8 cellular contexts compared by ENCODE assay signal in genomic region chr6:163415620-163416379, GRCh38. TPM values are rescaled to one million over a fixed set of nuclear protein-coding genes. Genes with fewer than 3 reads are reported as not detected.
A peak's percentile ranks its signal among the peaks of the same experiment; 100 is the strongest.
DNase-seq lines count a peak whose midpoint lies in the region; ATAC-seq, FAIRE-seq and TF ChIP-seq lines count a peak whose summit lies in the region.

No MANE protein-coding gene starts in this region.

- ATAC-seq in DND-41 (ENCODE audit: insufficient read depth, low read depth) = peak; percentile 32

- H3K4me2 ChIP-seq in DND-41 (ENCODE audit: insufficient read depth, low read length) (peak overlapping the region; percentile 75), SK-N-SH (peak overlapping the region; percentile 82)

- H3K4me3 Mint-ChIP-seq in HFFc6 = peak overlapping the region; percentile 98

- H3K27ac Mint-ChIP-seq in HFFc6 = peak overlapping the region; percentile 94

- peak overlapping the region; percentile 66 to 72 for H3K4me3 ChIP-seq in DND-41 (ENCODE audit: low read depth in 1 of 2, low read length in 2 of 2)
- peak overlapping the region; percentile 87 to 89 for H3K4me3 ChIP-seq in SK-N-SH (ENCODE audit: low read depth in 2 of 2, low read length in 1 of 2)
- peak overlapping the region; percentile 91 for H3K4me3 ChIP-seq in iPS-15b (ENCODE audit: low read depth, low read length)
- H3K4me3 ChIP-seq in small intestine (ENCODE audit: low read depth in 1 of 2, low read length in 2 of 2) = peak overlapping the region; percentile 83 to 93

- peaks cover 14% of the 10 kb centered on the region for H3F3A ChIP-seq in SK-N-SH (replicated peaks; ENCODE audit: insufficient read depth)

- H3K9me2 ChIP-seq in SK-N-SH = no peaks in the 10 kb centered on the region

- no peak for TF ChIP-seq RAD21 in SK-N-SH (IDR thresholded peaks at IDR 0.05; ENCODE audit: low read length)

- H3K36me3 Mint-ChIP-seq in HFFc6 (ENCODE audit: low read depth) = peaks cover 13% of the 10 kb centered on the region

- peaks cover 2% of the 10 kb centered on the region; the same call in 1 of the 2 replicates for H3K27me3 Mint-ChIP-seq in HFFc6 (ENCODE audit: insufficient read depth)

- H3K9me3 ChIP-seq in DND-41 (ENCODE audit: insufficient read depth, low read length, severe bottlenecking) = no peaks in the 10 kb centered on the region
- no peaks in the 10 kb centered on the region for H3K9me3 ChIP-seq in SK-N-SH
- no peaks in the 10 kb centered on the region for H3K9me3 ChIP-seq in iPS-15b (ENCODE audit: control insufficient read depth, insufficient read depth, low read length)
- H3K9me3 ChIP-seq in small intestine (ENCODE audit: control insufficient read depth, low read depth) = no peaks in the 10 kb centered on the region

- H3K36me3 ChIP-seq in DND-41 (ENCODE audit: insufficient read depth, low read length) (no peaks in the 10 kb centered on the region; the same call in 1 of the 2 replicates), SK-N-SH (replicated peaks in 1 of 2; ENCODE audit: control insufficient read depth in 1 of 2, insufficient read depth in 2 of 2, low read length in 1 of 2) (no peaks in the 10 kb centered on the region), iPS-15b (ENCODE audit: control insufficient read depth, insufficient read depth, low read length) (no peaks in the 10 kb centered on the region), small intestine (ENCODE audit: control insufficient read depth in 2 of 2, insufficient read depth in 2 of 2, low read length in 2 of 2) (no peaks in the 10 kb centered on the region)

- CTCF ChIA-PET in SK-N-SH (lab: Yijun Ruan, JAX) = interaction anchor here (0.6 to 3.4 kb wide), 6 partner anchors 11 to 1512 kb away, joined by 3 to 13 read pairs (median 6); no protein-coding TSS in a partner anchor

- peak overlapping the region; percentile 64 for H2AFZ ChIP-seq in DND-41 (ENCODE audit: low read depth, low read length)
- H2AFZ ChIP-seq in SK-N-SH (ENCODE audit: low read depth) = no peak overlapping the region; the same call in 1 of the 2 replicates

- H3K4me1 ChIP-seq in DND-41 (ENCODE audit: insufficient read depth, low read length) (peaks cover 23% of the 10 kb centered on the region), SK-N-SH (ENCODE audit: control insufficient read depth in 1 of 2, insufficient read depth in 2 of 2, low read depth in 1 of 2, low read length in 1 of 2) (peaks cover 9 to 24% of the 10 kb centered on the region in 2 experiments; a peak in 2 of 4 replicates), iPS-15b (ENCODE audit: control insufficient read depth, insufficient read depth, low read length) (peaks cover 4% of the 10 kb centered on the region), small intestine (ENCODE audit: control insufficient read depth in 2 of 2, insufficient read depth in 1 of 2, low read depth in 1 of 2, low read length in 1 of 2) (peaks cover 0 to 3% of the 10 kb centered on the region in 2 donors)

- H3K9ac ChIP-seq in DND-41 (ENCODE audit: low read depth, low read length) (peak overlapping the region; percentile 77), SK-N-SH (peak overlapping the region; percentile 94), iPS-15b (ENCODE audit: low read depth, low read length) (peak overlapping the region; percentile 57)

- no peak for TF ChIP-seq EP300 in SK-N-SH (IDR thresholded peaks at IDR 0.05; ENCODE audit: borderline replicate concordance in 1 of 2, low read depth in 1 of 2, low read length in 1 of 2)

- H4K20me1 ChIP-seq in DND-41 (ENCODE audit: insufficient read depth, low read length) (peaks cover 17% of the 10 kb centered on the region; the same call in 1 of the 2 replicates), SK-N-SH (ENCODE audit: insufficient read depth) (peaks cover 39% of the 10 kb centered on the region)

- H3K9me3 Mint-ChIP-seq in HFFc6 = no peaks in the 10 kb centered on the region

- H3K27me3 ChIP-seq in DND-41 (ENCODE audit: insufficient read depth, low read length, poor library complexity) = no peaks in the 10 kb centered on the region
- no peaks in the 10 kb centered on the region for H3K27me3 ChIP-seq in SK-N-SH (ENCODE audit: insufficient read depth)
- H3K27me3 ChIP-seq in iPS-15b (ENCODE audit: control insufficient read depth, insufficient read depth, low read length) = no peaks in the 10 kb centered on the region
- no peaks in the 10 kb centered on the region for H3K27me3 ChIP-seq in small intestine (ENCODE audit: control insufficient read depth in 2 of 2, insufficient read depth in 2 of 2, low read length in 2 of 2)

- TF ChIP-seq CTCF in DND-41 (IDR thresholded peaks at IDR 0.05; ENCODE audit: borderline replicate concordance, extremely low read depth, low read length, poor library complexity, severe bottlenecking) (no peak), HFFc6 (IDR thresholded peaks at IDR 0.05) (no peak), SK-N-SH (IDR thresholded peaks at IDR 0.05) (no peak)

- POLR2A ChIA-PET in SK-N-SH (lab: Yijun Ruan, JAX) = no interaction called here

- DNase-seq in DND-41 (peak; percentile 34), HFFc6 (peak; percentile 41), SK-N-SH (peak; percentile 64), astrocyte of the hippocampus (ENCODE audit: low read depth, low spot score) (peak; percentile 80), small intestine (no peak), NCI-H345 (lab: John Stamatoyannopoulos, UW) (no peak), foreskin melanocyte (no peak)

- H3K79me2 ChIP-seq in DND-41 (ENCODE audit: insufficient read depth, low read length) = peaks cover 57% of the 10 kb centered on the region
- H3K79me2 ChIP-seq in SK-N-SH (ENCODE audit: insufficient read depth) = peaks cover 57% of the 10 kb centered on the region

- peaks cover 48% of the 10 kb centered on the region for H3K4me1 Mint-ChIP-seq in HFFc6 (ENCODE audit: low read depth)

- H3K27ac ChIP-seq in DND-41 (ENCODE audit: low read length) = peak overlapping the region; percentile 85
- H3K27ac ChIP-seq in SK-N-SH (ENCODE audit: low read depth in 2 of 2, low read length in 1 of 2) = peak overlapping the region; percentile 82 to 95
- H3K27ac ChIP-seq in small intestine (ENCODE audit: low read depth in 1 of 2, low read length in 1 of 2) = peak overlapping the region; percentile 76 to 98

- FAIRE-seq in small intestine (lab: Jason Lieb, UNC) = no peak

- WGBS in SK-N-SH (ENCODE audit: low lambda C conversion rate) = under 1% methylated on average over 30 of the region's 57 CpGs
- WGBS in small intestine, 3 donors = 1 to 6% (median 3%) methylated on average over 46 to 57 of the region's 57 CpGs

TF ChIP-seq in SK-N-SH, 30 proteins besides CTCF, POLR2A, EP300 and RAD21:
- TF ChIP-seq MXI1 (IDR thresholded peaks at IDR 0.05; ENCODE audit: low read depth, low read length) (no peak), SMC3 (IDR thresholded peaks at IDR 0.05; ENCODE audit: low read depth, low read length) (no peak), TAF1 (IDR thresholded peaks at IDR 0.05; ENCODE audit: borderline replicate concordance, low read depth, low read length) (0 out of 2 replicates have a peak, but pooled peaks have one; percentile 9), ZBTB33 (IDR thresholded peaks at IDR 0.05; ENCODE audit: borderline replicate concordance, low read depth) (peak; percentile 79), CHD2 (IDR thresholded peaks at IDR 0.05; ENCODE audit: low read length, partially characterized antibody) (peak; percentile 82)

RNA-seq across cellular contexts. Expression of gene QKI, which starts 1.3 kb away (rescaled TPM):
- 10 to 100 TPM; 71.3 to 90.5 (median 85.1) TPM for total RNA-seq in HFFc6 (2021; fragmentation: NEBNext Ultra II Directional; extraction: Animal tissue kit (Norgen Biotek cat#: 25700))
- 51.1 and 67.2 TPM in 2 replicates for polyA plus RNA-seq in SK-N-SH (2012; rRNA removed)
- 51.1 and 60.4 TPM in 2 replicates for polyA plus RNA-seq in SK-N-SH (2012; cell fraction: cytosol; rRNA removed)
- 38.2 and 48.8 TPM in 2 replicates for polyA plus RNA-seq in SK-N-SH (2012; cell fraction: nucleus; rRNA removed)
- 10 to 100 TPM in 2 of 3 donors, 1 to 10 TPM in 1; 2.5 to 15.8 (median 11.6) TPM for polyA plus RNA-seq in small intestine

Comparison
In these comparisons a context has a peak if more than half of its experiments do, and no peak if none do; other contexts are left out.
1. DNase-seq: peak in DND-41 (single experiment), HFFc6 (single experiment), SK-N-SH (single experiment) and astrocyte of the hippocampus (single experiment); none in small intestine (single experiment), NCI-H345 (single experiment) and foreskin melanocyte (single experiment).
2. Peak in every context shown above with its lines, with median percentiles within 50 percentile points of each other: H3K27ac ChIP-seq, H3K4me3 ChIP-seq and H3K9ac ChIP-seq.